ENCODE assay signal across 8 cellular contexts in the genomic region with DNA sequence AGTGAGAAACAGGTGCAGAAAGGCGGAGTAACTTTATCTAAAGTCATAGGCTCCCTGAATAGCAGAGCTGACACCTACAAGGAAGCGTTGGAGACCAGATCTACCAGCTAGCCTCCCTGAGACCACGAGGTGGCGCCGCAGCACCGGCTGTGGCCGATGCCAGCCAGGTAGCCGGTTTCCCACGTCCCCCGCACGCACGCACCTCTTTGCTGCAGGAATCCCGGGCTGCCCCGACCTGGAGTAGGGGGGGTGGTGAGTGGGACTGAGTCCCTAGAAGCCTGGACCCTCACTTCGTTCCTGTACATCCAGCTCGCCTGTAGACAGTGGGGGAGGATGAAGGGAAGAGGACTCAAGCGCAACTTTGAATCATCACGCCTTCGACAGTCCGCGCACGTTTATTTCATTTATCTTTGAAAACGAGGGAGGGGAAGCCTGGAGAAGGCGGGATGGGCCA. TPM values are rescaled to one million over a fixed set of nuclear protein-coding genes. Genes with fewer than 3 reads are reported as not detected.
DNase-seq lines count a peak whose midpoint lies in the region; ATAC-seq and TF ChIP-seq lines count a peak whose summit lies in the region.

No MANE protein-coding gene starts in this region.

- ATAC-seq in GM21381 (IDR thresholded peaks at IDR 0.05; ENCODE audit: unreplicated experiment) = no peak

- peak; percentile 61 for DNase-seq in HCEC 1CT
- peak; percentile 18 for DNase-seq in NCI-H446 treated with DMSO at 0.1 percent for 48 hours (lab: John Stamatoyannopoulos, UW)
- peak; percentile 84 to 85 for DNase-seq in activated CD4-positive, alpha-beta T cell treated with anti-CD3 and anti-CD28 coated beads for 4 hours
- peak; percentile 86 for DNase-seq in cerebellum (ENCODE audit: low spot score)
- peak; percentile 47 for DNase-seq in kidney glomerular epithelial cell (lab: John Stamatoyannopoulos, UW)
- peak; percentile 75 to 82 for DNase-seq in stimulated activated CD4-positive, alpha-beta T cell treated with anti-CD3 and anti-CD28 coated beads, Interleukin-15, amount 100 ng/mL, for 48 hours (ENCODE audit: low read depth in 2 of 2)

- TF ChIP-seq CTCF in C4-2B (conservative IDR thresholded peaks at IDR 0.05) = peak; percentile 98

- peak overlapping the region; percentile 2 for H3K27ac ChIP-seq in C4-2B

RNA-seq across cellular contexts. Expression of gene ELOVL3, which starts 3.7 kb away (rescaled TPM):
- 0.18 TPM for total RNA-seq in cerebellum

RNA-seq across cellular contexts. Expression of gene PITX3, which starts 11.5 kb away (rescaled TPM):
- total RNA-seq in cerebellum = not detected

RNA-seq across cellular contexts. Expression of gene GBF1, which starts 15.5 kb away (rescaled TPM):
- total RNA-seq in cerebellum = 26.0 TPM

Comparison
In these comparisons a context has a peak if more than half of its experiments do, and no peak if none do; other contexts are left out.
1. DNase-seq: peak in every context shown above with its lines; median percentile 86 in cerebellum; 84 in activated CD4-positive, alpha-beta T cell treated with anti-CD3 and anti-CD28 coated beads for 4 hours; 78 in stimulated activated CD4-positive, alpha-beta T cell treated with anti-CD3 and anti-CD28 coated beads, Interleukin-15, amount 100 ng/mL, for 48 hours; 61 in HCEC 1CT; 47 in kidney glomerular epithelial cell; 18 in NCI-H446 treated with DMSO at 0.1 percent for 48 hours.